Comparison of ENCODE assay signal across 8 cellular contexts in genomic region chr15:77633134-77633912, GRCh38. TPM values are rescaled to one million over a fixed set of nuclear protein-coding genes. Genes with fewer than 3 reads are reported as not detected.
A peak's percentile ranks its signal among the peaks of the same experiment; 100 is the strongest.
DNase-seq lines count a peak whose midpoint lies in the region; ATAC-seq and TF ChIP-seq lines count a peak whose summit lies in the region.

No MANE protein-coding gene starts in this region.

- no peaks in the 10 kb centered on the region for H3K9me3 Mint-ChIP-seq in Caco-2 (ENCODE audit: unreplicated experiment)

- TF ChIP-seq CTCF in Caco-2 (IDR thresholded peaks at IDR 0.05; ENCODE audit: insufficient read depth in 1 of 2, low read depth in 1 of 2, low read length in 1 of 2, severe bottlenecking in 1 of 2, unreplicated experiment in 1 of 2), result peak; percentile 99 to 100
- peak; percentile 99 for TF ChIP-seq CTCF in Loucy (conservative IDR thresholded peaks at IDR 0.05; ENCODE audit: low read length)
- TF ChIP-seq CTCF in upper lobe of right lung (IDR thresholded peaks at IDR 0.05), result peak; percentile 100

- peaks cover 6% of the 10 kb centered on the region for H3K27me3 ChIP-seq in Caco-2 (replicated peaks; ENCODE audit: control insufficient read depth, insufficient read depth, low read length)
- H3K27me3 ChIP-seq in Loucy (ENCODE audit: insufficient read depth, low read length, poor library complexity, severe bottlenecking), result no peaks in the 10 kb centered on the region
- peaks cover 52% of the 10 kb centered on the region for H3K27me3 ChIP-seq in upper lobe of right lung

- ATAC-seq in GM21447 (IDR thresholded peaks at IDR 0.05; ENCODE audit: unreplicated experiment), result peak; percentile 69
- ATAC-seq in left cardiac atrium, result peak; percentile 93 to 96
- peak; percentile 97 for ATAC-seq in upper lobe of right lung

- POLR2A ChIA-PET in Caco-2 (lab: Charles Lee), result no interaction called here

- H3K9me2 ChIP-seq in Loucy (replicated peaks; ENCODE audit: low read depth, low read length), result no peaks in the 10 kb centered on the region

- DNase-seq in Caco-2 (peak; percentile 80 to 93), SKM-1 treated with dmso at 0.1 percent for 144 hours (lab: John Stamatoyannopoulos, UW; ENCODE audit: unreplicated experiment) (peak; percentile 80), amniotic epithelial cell (ENCODE audit: low read depth) (peak; percentile 61), left cardiac atrium (peak; percentile 93), posterior cingulate gyrus (peak; percentile 84 to 99 (median 92)), upper lobe of right lung (peak; percentile 93)

- peaks cover 12% of the 10 kb centered on the region for H3K27me3 Mint-ChIP-seq in Caco-2 (ENCODE audit: insufficient read depth, unreplicated experiment)

- no peaks in the 10 kb centered on the region for H3K79me2 ChIP-seq in Loucy (ENCODE audit: insufficient read depth, low read length)

- no peak overlapping the region for H3K27ac ChIP-seq in upper lobe of right lung

- peak overlapping the region; percentile 79 for H3K4me2 ChIP-seq in Loucy (ENCODE audit: low read depth, low read length, poor library complexity, severe bottlenecking)

- no peaks in the 10 kb centered on the region for H3K36me3 Mint-ChIP-seq in Caco-2 (ENCODE audit: insufficient read depth, unreplicated experiment)

- H3K9me3 ChIP-seq in Caco-2, result no peaks in the 10 kb centered on the region
- H3K9me3 ChIP-seq in Loucy (ENCODE audit: insufficient read depth, low read depth, low read length), result no peaks in the 10 kb centered on the region
- no peaks in the 10 kb centered on the region for H3K9me3 ChIP-seq in upper lobe of right lung

- peak overlapping the region; percentile 46 for H3K9ac ChIP-seq in Loucy (ENCODE audit: low read depth, low read length, poor library complexity, severe bottlenecking)

- peak overlapping the region; percentile 99 for H2AFZ ChIP-seq in Loucy (ENCODE audit: low read length)

- H3K4me1 Mint-ChIP-seq in Caco-2 (ENCODE audit: low read depth, unreplicated experiment), result no peaks in the 10 kb centered on the region

- peaks cover 6% of the 10 kb centered on the region; the same call in 1 of the 2 replicates for H3K4me1 ChIP-seq in Caco-2
- H3K4me1 ChIP-seq in Loucy (ENCODE audit: insufficient read depth, low read length, poor library complexity, severe bottlenecking), result peaks cover 3% of the 10 kb centered on the region
- H3K4me1 ChIP-seq in upper lobe of right lung, result peaks cover 4% of the 10 kb centered on the region

- no peaks in the 10 kb centered on the region for H3F3A ChIP-seq in Loucy (ENCODE audit: low read depth)

- no peak overlapping the region for H3K27ac Mint-ChIP-seq in Caco-2 (ENCODE audit: unreplicated experiment)

- H4K20me1 ChIP-seq in Loucy (ENCODE audit: insufficient read depth, low read length, poor library complexity, severe bottlenecking), result no peaks in the 10 kb centered on the region

- CTCF ChIA-PET in Caco-2 (lab: Charles Lee), result interaction anchor here (0.6 to 2.2 kb wide), 24 partner anchors 8 to 635 kb away, joined by 3 to 34 read pairs (median 4); no protein-coding TSS in a partner anchor

- intact Hi-C loops in Caco-2 (cut with micrococcal nuclease; ENCODE audit: unreplicated experiment), result loop anchor here (1.0 to 5.0 kb wide), 3 partner anchors 91 to 244 kb away; no protein-coding TSS in a partner anchor
- intact Hi-C loops in left cardiac atrium (cut with DNase I), result loop anchor here (5.0 to 10.0 kb wide), 2 partner anchors 189 to 519 kb away; no protein-coding TSS in a partner anchor
- intact Hi-C loops in posterior cingulate gyrus (cut with DNase I), result loop anchor here (1.0 to 10.0 kb wide), 4 partner anchors 56 to 241 kb away; no protein-coding TSS in a partner anchor
- intact Hi-C loops in upper lobe of right lung (cut with DNase I), result no loop called here

- peak overlapping the region; percentile 36 for H3K4me3 ChIP-seq in Caco-2 (ENCODE audit: low read depth, low read length)
- peak overlapping the region; percentile 64 for H3K4me3 ChIP-seq in Loucy (ENCODE audit: low read length, poor library complexity, severe bottlenecking)
- H3K4me3 ChIP-seq in upper lobe of right lung, result peak overlapping the region; percentile 57

- H3K36me3 ChIP-seq in Caco-2 (ENCODE audit: control insufficient read depth, insufficient read depth, low read length) (no peaks in the 10 kb centered on the region), Loucy (ENCODE audit: insufficient read depth, low read length) (no peaks in the 10 kb centered on the region), upper lobe of right lung (no peaks in the 10 kb centered on the region)

- BruUV-seq in Caco-2 (replicated peaks; lab: Mats Ljungman, UMichigan), result no TSS peak

- H3K4me3 Mint-ChIP-seq in Caco-2 (ENCODE audit: unreplicated experiment), result peak overlapping the region; percentile 63

RNA-seq across cellular contexts. Expression of gene LINGO1, which starts 0.6 kb away (rescaled TPM):
- total RNA-seq in Caco-2 (2022) (1.3 and 1.4 TPM in 2 replicates), left cardiac atrium (10 to 100 TPM in 1 of 2 donors, 1 to 10 TPM in 1; 7.7 to 30.5 TPM), upper lobe of right lung (0.98 TPM)
